11 cellular contexts compared by ENCODE assay signal in the genomic region with DNA sequence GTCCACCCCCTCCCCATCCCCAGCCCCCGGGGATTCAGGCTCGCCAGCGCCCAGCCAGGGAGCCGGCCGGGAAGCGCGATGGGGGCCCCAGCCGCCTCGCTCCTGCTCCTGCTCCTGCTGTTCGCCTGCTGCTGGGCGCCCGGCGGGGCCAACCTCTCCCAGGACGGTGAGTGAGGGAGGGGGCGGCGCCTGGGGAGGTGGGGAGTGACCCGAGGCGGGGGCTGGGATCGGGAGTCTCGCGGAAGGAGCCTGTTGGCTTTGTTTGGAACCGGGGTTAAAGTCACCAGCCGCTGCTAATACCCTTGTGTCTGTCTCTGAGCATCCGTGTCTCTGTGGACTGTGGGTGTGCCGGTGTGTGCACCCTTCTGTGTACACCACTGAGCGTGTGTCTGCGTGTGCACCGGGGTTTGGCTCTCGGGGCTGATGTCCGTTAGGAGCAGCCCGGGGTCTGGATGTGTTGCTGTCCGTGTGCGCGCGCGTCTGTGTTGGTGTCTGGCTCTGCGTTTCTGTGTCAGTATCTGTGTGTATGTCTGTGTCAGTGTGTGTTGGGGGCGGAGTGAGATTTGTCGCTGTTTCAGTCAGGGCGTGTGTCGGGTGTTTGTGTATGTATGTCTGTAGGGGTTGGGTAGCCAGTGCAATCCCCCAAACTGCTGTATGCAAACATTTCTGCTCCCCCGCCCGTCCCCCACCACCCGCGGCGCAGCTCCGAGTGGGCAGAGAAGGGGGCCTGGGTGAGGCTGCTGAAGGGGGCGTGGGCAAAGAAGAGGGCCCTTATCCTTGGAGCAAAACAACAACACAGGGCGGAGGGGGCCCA. TPM values are rescaled to one million over a fixed set of nuclear protein-coding genes. Genes with fewer than 3 reads are reported as not detected.
DNase-seq lines count a peak whose midpoint lies in the region; ATAC-seq and TF ChIP-seq lines count a peak whose summit lies in the region.
"Had no signal": no experiment of that assay in that cellular context is flagged by ENCODE, and none has a peak within 500 bp of the region (broad histone marks: within the 10 kb centered on the region; RNA-seq: fewer than 3 reads in every experiment).

No MANE protein-coding gene starts in this region.

- 2 to 4% methylated on average over 24 to 30 of the region's 49 CpGs for WGBS in thyroid gland, 2 donors

- H3K27ac ChIP-seq in parathyroid adenoma (no peak overlapping the region), thyroid gland (no peak overlapping the region)

- H3K4me3 ChIP-seq in NT2/D1 (ENCODE audit: insufficient read length, low read depth) (peak overlapping the region; percentile 81), parathyroid adenoma (ENCODE audit: low read depth, low read length) (no peak overlapping the region), thyroid gland (replicated peaks in 1 of 3) (peak overlapping the region in 1 of 3 donors; percentile 9)

- TF ChIP-seq CTCF in parathyroid adenoma (IDR thresholded peaks at IDR 0.05) = no peak
- no peak for TF ChIP-seq CTCF in thyroid gland (IDR thresholded peaks at IDR 0.05)

- no peak overlapping the region for H3K4me2 ChIP-seq in parathyroid adenoma (ENCODE audit: low read length)

- H3K79me2 ChIP-seq in parathyroid adenoma = no peaks in the 10 kb centered on the region

- peak; percentile 7 for DNase-seq in DMS53 treated with DMSO at 0.1 percent for 48 hours (lab: John Stamatoyannopoulos, UW; ENCODE audit: unreplicated experiment)
- DNase-seq in NT2/D1 (ENCODE audit: low read depth, low spot score) = no peak
- peak; percentile 9 for DNase-seq in glomerular visceral epithelial cell (ENCODE audit: extremely low spot score)
- DNase-seq in thyroid gland = no peak
- no peak for DNase-seq in activated CD4-positive, alpha-beta T cell treated with anti-CD3 and anti-CD28 coated beads for 48 hours
- DNase-seq: DND-41; NK-92 treated with Interleukin-12 subunit alpha and Interleukin-12 subunit beta, amount 100 ng/mL, for 24 hours had no signal

- H3K9me3 ChIP-seq in NT2/D1 (ENCODE audit: insufficient read depth, low read length) = no peaks in the 10 kb centered on the region
- no peaks in the 10 kb centered on the region for H3K9me3 ChIP-seq in parathyroid adenoma (ENCODE audit: control insufficient read depth, low read length)
- no peaks in the 10 kb centered on the region for H3K9me3 ChIP-seq in thyroid gland

- H3K4me1 ChIP-seq in NT2/D1 (ENCODE audit: insufficient read depth, insufficient read length) (peaks cover 4% of the 10 kb centered on the region), parathyroid adenoma (no peaks in the 10 kb centered on the region), thyroid gland (peaks cover 0 to 18% of the 10 kb centered on the region in 2 donors)

- H3K36me3 ChIP-seq in NT2/D1 (ENCODE audit: insufficient read depth, insufficient read length, low read length) (no peaks in the 10 kb centered on the region), parathyroid adenoma (ENCODE audit: control insufficient read depth, insufficient read depth, low read length) (no peaks in the 10 kb centered on the region), thyroid gland (no peaks in the 10 kb centered on the region)

- H3K9ac ChIP-seq in NT2/D1 (ENCODE audit: insufficient read length, low read depth) (peak overlapping the region; percentile 81), parathyroid adenoma (no peak overlapping the region)

- TF ChIP-seq POLR2A in thyroid gland (IDR thresholded peaks at IDR 0.05) = no peak

- ATAC-seq in HG02970 (IDR thresholded peaks at IDR 0.05; ENCODE audit: low FRiP score, unreplicated experiment) (no peak), HG03460 (IDR thresholded peaks at IDR 0.05; ENCODE audit: unreplicated experiment) (no peak)
- ATAC-seq: HCT116 had no signal

- H3K27me3 ChIP-seq in NT2/D1 (ENCODE audit: insufficient read depth, insufficient read length) (peaks cover 16% of the 10 kb centered on the region), parathyroid adenoma (ENCODE audit: control insufficient read depth, insufficient read depth, low read length) (peaks cover 5% of the 10 kb centered on the region), thyroid gland (peaks cover 7% of the 10 kb centered on the region)

- peak overlapping the region; percentile 42 for H2AFZ ChIP-seq in parathyroid adenoma

- intact Hi-C loops in thyroid gland (cut with DNase I) = no loop called here

RNA-seq across cellular contexts. Expression of a gene that starts 0.5 kb away (rescaled TPM):
- total RNA-seq in thyroid gland = 1 to 10 TPM in 3 of 4 donors, under 1 TPM in 1; 0.73 to 4.8 (median 3.8) TPM

RNA-seq across cellular contexts. Expression of a gene that starts 32.8 kb away (rescaled TPM):
- 10 to 100 TPM; 13.3 to 37.4 (median 24.1) TPM for total RNA-seq in thyroid gland

Comparison
In these comparisons a context has a peak if more than half of its experiments do, and no peak if none do; other contexts are left out.
1. DNase-seq: peak in DMS53 treated with DMSO at 0.1 percent for 48 hours (single experiment) and glomerular visceral epithelial cell (single experiment); none in NT2/D1 (single experiment), thyroid gland (0 of 2) and activated CD4-positive, alpha-beta T cell treated with anti-CD3 and anti-CD28 coated beads for 48 hours (single experiment).